In genomic region chr4:143118666-143119065, GRCh38 we compare ENCODE assay signal across 5 cellular contexts.
"Had no signal": no experiment of that assay in that cellular context is flagged by ENCODE, and none has a peak within 500 bp of the region (broad histone marks: within the 10 kb centered on the region; RNA-seq: fewer than 3 reads in every experiment).

No MANE protein-coding gene starts in this region.

- H3K4me3 Mint-ChIP-seq: IgD-negative memory B cell had no signal

- DNase-seq: IMR-90, KBM-7 had no signal

- H3K27ac ChIP-seq: HL-60 had no signal

- H3K4me1 Mint-ChIP-seq: IgD-negative memory B cell had no signal

- H3K36me3 Mint-ChIP-seq: IgD-negative memory B cell had no signal

- H3K4me3 ChIP-seq: K562 had no signal

- H3K27ac Mint-ChIP-seq: IgD-negative memory B cell had no signal
